11 cellular contexts compared by ENCODE assay signal in genomic region chr10:80191589-80192270, GRCh38. TPM values are rescaled to one million over a fixed set of nuclear protein-coding genes. Genes with fewer than 3 reads are reported as not detected.
DNase-seq lines count a peak whose midpoint lies in the region; ATAC-seq and TF ChIP-seq lines count a peak whose summit lies in the region.
"Had no signal": no experiment of that assay in that cellular context is flagged by ENCODE, and none has a peak within 500 bp of the region (broad histone marks: within the 10 kb centered on the region; RNA-seq: fewer than 3 reads in every experiment).

No MANE protein-coding gene starts in this region.

- WGBS in spleen, 5 donors: 58 to 70% (median 64%) methylated on average over 14 to 16 of the region's 16 CpGs
- WGBS in gastroesophageal sphincter (ENCODE audit: low coverage in 1 of 2), 2 donors: 72 to 75% methylated on average over 8 to 9 of the region's 16 CpGs

- peaks cover 9% of the 10 kb centered on the region; the same call in 1 of the 2 replicates for H4K20me1 ChIP-seq in GM23338 (replicated peaks; ENCODE audit: insufficient read depth)

- H3K4me3 Mint-ChIP-seq in GM23338: no peak overlapping the region
- H3K4me3 Mint-ChIP-seq in T-helper 17 cell: peak overlapping the region; percentile 31
- H3K4me3 Mint-ChIP-seq in HFFc6: no peak overlapping the region
- H3K4me3 Mint-ChIP-seq in Caco-2 (ENCODE audit: unreplicated experiment): no peak overlapping the region

- no peaks in the 10 kb centered on the region for H3K9me3 ChIP-seq in T-helper 17 cell (ENCODE audit: control insufficient read depth, low read length, poor library complexity, severe bottlenecking)
- H3K9me3 ChIP-seq in spleen: peaks cover 0 to 5% (median 0%) of the 10 kb centered on the region in 8 donors
- peaks cover 9% of the 10 kb centered on the region for H3K9me3 ChIP-seq in Caco-2
- no peaks in the 10 kb centered on the region for H3K9me3 ChIP-seq in gastroesophageal sphincter

- H3K4me1 ChIP-seq in GM23338 (ENCODE audit: insufficient read depth) (peaks cover 15% of the 10 kb centered on the region), spleen (peaks cover 37 to 100% (median 91%) of the 10 kb centered on the region in 6 donors), Caco-2 (peaks cover 28% of the 10 kb centered on the region), gastroesophageal sphincter (peaks cover 5 to 91% (median 24%) of the 10 kb centered on the region in 3 donors)

- no peak overlapping the region for H3K4me2 ChIP-seq in GM23338

- H3F3A ChIP-seq in GM23338 (replicated peaks; ENCODE audit: low read depth): no peaks in the 10 kb centered on the region

- TF ChIP-seq CTCF in GM23338 (conservative IDR thresholded peaks at IDR 0.05; ENCODE audit: low read depth in 2 of 2): no peak
- no peak for TF ChIP-seq CTCF in spleen (IDR thresholded peaks at IDR 0.05 in 8 of 11, conservative IDR thresholded peaks at IDR 0.05 in 3 of 11)
- TF ChIP-seq CTCF in HFFc6 (IDR thresholded peaks at IDR 0.05): no peak
- no peak for TF ChIP-seq CTCF in Caco-2 (IDR thresholded peaks at IDR 0.05; ENCODE audit: insufficient read depth in 1 of 2, low read depth in 1 of 2, low read length in 1 of 2, severe bottlenecking in 1 of 2, unreplicated experiment in 1 of 2)
- TF ChIP-seq CTCF in gastroesophageal sphincter (IDR thresholded peaks at IDR 0.05): no peak

- intact Hi-C loops in spleen (cut with DNase I; ENCODE audit: low total_unique reads) (no loop called here), Caco-2 (cut with micrococcal nuclease; ENCODE audit: unreplicated experiment) (no loop called here)

- H3K4me1 Mint-ChIP-seq in GM23338 (peaks cover 39% of the 10 kb centered on the region), T-helper 17 cell (peaks cover 63% of the 10 kb centered on the region), HFFc6 (ENCODE audit: low read depth) (peaks cover 55% of the 10 kb centered on the region), Caco-2 (ENCODE audit: low read depth, unreplicated experiment) (peaks cover 24% of the 10 kb centered on the region)

- H3K4me3 ChIP-seq in GM23338: no peak overlapping the region
- peak overlapping the region in 1 of 8 donors; percentile 0 for H3K4me3 ChIP-seq in spleen
- H3K4me3 ChIP-seq in Caco-2 (ENCODE audit: low read depth, low read length): no peak overlapping the region
- no peak overlapping the region for H3K4me3 ChIP-seq in gastroesophageal sphincter

- H3K27ac ChIP-seq in GM23338 (ENCODE audit: low read depth): no peak overlapping the region
- peak overlapping the region; percentile 2 to 99 (median 46) for H3K27ac ChIP-seq in spleen
- peak overlapping the region in 1 of 4 donors; percentile 20 for H3K27ac ChIP-seq in gastroesophageal sphincter

- TF ChIP-seq EP300 in gastroesophageal sphincter (IDR thresholded peaks at IDR 0.05): no peak

- H3K27me3 Mint-ChIP-seq in GM23338 (ENCODE audit: insufficient read depth, low read depth, poor library complexity) (no peaks in the 10 kb centered on the region), T-helper 17 cell (no peaks in the 10 kb centered on the region), HFFc6 (ENCODE audit: insufficient read depth) (peaks cover 2% of the 10 kb centered on the region), Caco-2 (ENCODE audit: insufficient read depth, unreplicated experiment) (no peaks in the 10 kb centered on the region)

- H3K9me2 ChIP-seq in GM23338 (ENCODE audit: insufficient read depth): no peaks in the 10 kb centered on the region; the same call in 1 of the 2 replicates

- peaks cover 80% of the 10 kb centered on the region for H3K79me2 ChIP-seq in GM23338 (replicated peaks; ENCODE audit: insufficient read depth)

- no peak for ATAC-seq in GM23338
- ATAC-seq in T-helper 17 cell: no peak
- ATAC-seq in esophagus mucosa: peak; percentile 85
- ATAC-seq in gastroesophageal sphincter: no peak
- ATAC-seq: sciatic nerve had no signal

- H2AFZ ChIP-seq in GM23338: no peak overlapping the region

- H3K9me3 Mint-ChIP-seq in GM23338 (no peaks in the 10 kb centered on the region), HFFc6 (peaks cover 14% of the 10 kb centered on the region), Caco-2 (ENCODE audit: unreplicated experiment) (peaks cover 12% of the 10 kb centered on the region)

- TF ChIP-seq POLR2A in spleen (IDR thresholded peaks at IDR 0.05): no peak
- no peak for TF ChIP-seq POLR2A in gastroesophageal sphincter (IDR thresholded peaks at IDR 0.05)

- POLR2A ChIA-PET in Caco-2 (lab: Charles Lee): no interaction called here

- H3K36me3 ChIP-seq in GM23338 (ENCODE audit: insufficient read depth): no peaks in the 10 kb centered on the region
- H3K36me3 ChIP-seq in spleen: peaks cover 0 to 13% (median 4%) of the 10 kb centered on the region in 6 donors
- peaks cover 6% of the 10 kb centered on the region; the same call in 1 of the 2 replicates for H3K36me3 ChIP-seq in Caco-2 (ENCODE audit: control insufficient read depth, insufficient read depth, low read length)
- H3K36me3 ChIP-seq in gastroesophageal sphincter: peaks cover 0 to 13% of the 10 kb centered on the region in 2 donors

- DNase-seq in GM23338 (ENCODE audit: low spot score): no peak
- DNase-seq in T-helper 17 cell: no peak
- no peak for DNase-seq in spleen
- DNase-seq in HFFc6: no peak
- no peak for DNase-seq in Caco-2
- DNase-seq in NCI-H2107 treated with DMSO at 0.1 percent for 48 hours (lab: John Stamatoyannopoulos, UW; ENCODE audit: unreplicated experiment): no peak

- H3K27ac Mint-ChIP-seq in GM23338 (peak overlapping the region; percentile 68; the same call in 1 of the 2 replicates), T-helper 17 cell (peak overlapping the region; percentile 60), HFFc6 (no peak overlapping the region), Caco-2 (ENCODE audit: unreplicated experiment) (no peak overlapping the region)

- BruUV-seq in Caco-2 (replicated peaks; lab: Mats Ljungman, UMichigan): no TSS peak

- H3K36me3 Mint-ChIP-seq in GM23338 (ENCODE audit: low read depth) (no peaks in the 10 kb centered on the region), T-helper 17 cell (ENCODE audit: low read depth) (peaks cover 2% of the 10 kb centered on the region), HFFc6 (ENCODE audit: low read depth) (peaks cover 24% of the 10 kb centered on the region), Caco-2 (ENCODE audit: insufficient read depth, unreplicated experiment) (peaks cover 60% of the 10 kb centered on the region)

- CTCF ChIA-PET in Caco-2 (lab: Charles Lee): no interaction called here

- H3K27me3 ChIP-seq in GM23338 (ENCODE audit: insufficient read depth): no peaks in the 10 kb centered on the region
- H3K27me3 ChIP-seq in spleen (replicated peaks in 1 of 7): no peaks in the 10 kb centered on the region
- H3K27me3 ChIP-seq in Caco-2 (replicated peaks; ENCODE audit: control insufficient read depth, insufficient read depth, low read length): no peaks in the 10 kb centered on the region
- no peaks in the 10 kb centered on the region for H3K27me3 ChIP-seq in gastroesophageal sphincter

TF ChIP-seq in GM23338, 12 proteins besides CTCF, POLR2A, EP300 and RAD21 (continues in another document):
- TF ChIP-seq POLR2AphosphoS5 (IDR thresholded peaks at IDR 0.05; ENCODE audit: low read depth): no peak

RNA-seq across cellular contexts. Expression of gene ANXA11, which starts 13.6 kb away (rescaled TPM):
- 38.9 and 42.3 TPM in 2 replicates for total RNA-seq in GM23338 (2014; rRNA removed; shearing (Covaris generic))
- polyA plus RNA-seq in GM23338 (2016; fragmentation: Nextera tagmentation; extraction: Ambion mirVana) (70.0 and 73.7 TPM in 2 replicates), spleen (100 to 1,000 TPM in 2 of 3 donors, 10 to 100 TPM in 1; 89.9 to 143 (median 117) TPM)
- total RNA-seq in T-helper 17 cell (100 to 1,000 TPM; 199 to 209 TPM), esophagus mucosa (261 TPM), spleen (100 to 1,000 TPM; 102 to 201 (median 157) TPM), Caco-2 (2022) (316 and 327 TPM in 2 replicates), gastroesophageal sphincter (100 to 1,000 TPM; 117 to 225 (median 162) TPM)
- 100 to 1,000 TPM; 253 to 361 (median 336) TPM for total RNA-seq in HFFc6 (2021; fragmentation: NEBNext Ultra II Directional; extraction: Animal tissue kit (Norgen Biotek cat#: 25700))

RNA-seq across cellular contexts. Expression of gene PLAC9, which starts 59.2 kb away (rescaled TPM):
- total RNA-seq in GM23338 (2014; rRNA removed; shearing (Covaris generic)): 0.89 and 1.1 TPM in 2 replicates
- polyA plus RNA-seq in GM23338 (2016; fragmentation: Nextera tagmentation; extraction: Ambion mirVana) (11.0 and 14.4 TPM in 2 replicates), spleen (1 to 10 TPM; 5.6 to 8.0 (median 6.7) TPM)
- total RNA-seq in T-helper 17 cell (not detected), esophagus mucosa (5.0 TPM), spleen (1 to 10 TPM in 6 of 7 donors, not detected in 1; 1.0 to 3.8 (median 2.0) TPM), Caco-2 (2022) (not detected in 2 replicates), gastroesophageal sphincter (10 to 100 TPM; 21.0 to 34.9 (median 28.9) TPM)
- 1 to 10 TPM; 2.1 to 6.6 (median 6.2) TPM for total RNA-seq in HFFc6 (2021; fragmentation: NEBNext Ultra II Directional; extraction: Animal tissue kit (Norgen Biotek cat#: 25700))
- total RNA-seq: HT1080, kidney epithelial cell had no signal

Comparison
In these comparisons a context has a peak if more than half of its experiments do, and no peak if none do; other contexts are left out.
1. H3K27ac Mint-ChIP-seq: peak in GM23338 (single experiment) and T-helper 17 cell (single experiment); none in HFFc6 (single experiment) and Caco-2 (single experiment).